Comparison of ENCODE assay signal across 13 cellular contexts in genomic region chr14:92495041-92495440, GRCh38. TPM values are rescaled to one million over a fixed set of nuclear protein-coding genes. Genes with fewer than 3 reads are reported as not detected.
A peak's percentile ranks its signal among the peaks of the same experiment; 100 is the strongest.
DNase-seq lines count a peak whose midpoint lies in the region; ATAC-seq and TF ChIP-seq lines count a peak whose summit lies in the region.
"Had no signal": no experiment of that assay in that cellular context is flagged by ENCODE, and none has a peak within 500 bp of the region (broad histone marks: within the 10 kb centered on the region; RNA-seq: fewer than 3 reads in every experiment).

No MANE protein-coding gene starts in this region.

- ATAC-seq in IMR-90 (ENCODE audit: low read depth) (peak; percentile 72), T-helper 17 cell (peak; percentile 25)

- WGBS in IMR-90 (ENCODE audit: extremely low coverage in 2 of 2, insufficient read length in 1 of 2), 2 experiments, result no CpG with 5 or more reads among the region's 7 CpGs
- WGBS in spleen, 5 donors, result 28 to 43% (median 38%) methylated on average over 7 of the region's 7 CpGs

- dilution Hi-C loops in IMR-90 (cut with HindIII; ENCODE audit: low sequenced_read_pairs, unreplicated experiment), result no loop called here

- no peak overlapping the region for H3K56ac ChIP-seq in IMR-90 (ENCODE audit: extremely low read depth, insufficient read depth, low read length)

- H3K27me3 Mint-ChIP-seq in T-helper 17 cell, result peaks cover 8% of the 10 kb centered on the region
- H3K27me3 Mint-ChIP-seq in activated CD4-positive, alpha-beta T cell treated with anti-CD3 and anti-CD28 coated beads, Interleukin-2, amount 10 ng/mL, durations not matched to agents 7 days and 5 days, result no peaks in the 10 kb centered on the region

- no peak overlapping the region for H3K4me2 ChIP-seq in IMR-90 (ENCODE audit: low read depth, low read length)

- peak overlapping the region; percentile 32; the same call in 1 of the 2 replicates for H2BK20ac ChIP-seq in IMR-90 (ENCODE audit: low read depth, low read length)

- DNase-seq in IMR-90 (peak; percentile 81), T-helper 17 cell (no peak), globus pallidus (ENCODE audit: low spot score) (peak; percentile 19), spleen (peak; percentile 68), NCI-H2196 (lab: John Stamatoyannopoulos, UW; ENCODE audit: unreplicated experiment) (no peak)
- DNase-seq in activated CD4-positive, alpha-beta T cell treated with anti-CD3 and anti-CD28 coated beads, Interleukin-2, amount 10 ng/mL, durations not matched to agents 7 days and 5 days, result no peak
- no peak for DNase-seq in activated CD4-positive, alpha-beta T cell treated with anti-CD3 and anti-CD28 coated beads, Interleukin-2, amount 50 U/mL, for 48 hours
- DNase-seq: DMS79, NCI-H1092 treated with DMSO at 0.1 percent for 48 hours, NCI-H69 had no signal

- H3K27me3 ChIP-seq in IMR-90 (ENCODE audit: control insufficient read depth, insufficient read depth, low read length) (no peaks in the 10 kb centered on the region), spleen (replicated peaks in 1 of 7) (no peaks in the 10 kb centered on the region)
- H3K27me3 ChIP-seq: ascending aorta had no signal

- in situ Hi-C loops in IMR-90 (cut with MboI; ENCODE audit: low sequenced_read_pairs), result no loop called here

- no peak overlapping the region for H2AK5ac ChIP-seq in IMR-90 (ENCODE audit: low read depth, low read length)

- H3K9me3 ChIP-seq in IMR-90 (ENCODE audit: control insufficient read depth, insufficient read depth, low read length) (no peaks in the 10 kb centered on the region), T-helper 17 cell (ENCODE audit: control insufficient read depth, low read length, poor library complexity, severe bottlenecking) (no peaks in the 10 kb centered on the region), spleen (no peaks in the 10 kb centered on the region)
- H3K9me3 ChIP-seq: ascending aorta had no signal

- TF ChIP-seq RAD21 in IMR-90 (IDR thresholded peaks at IDR 0.05; ENCODE audit: low read length), result no peak

- POLR2A ChIA-PET in IMR-90 (lab: Charles Lee; ENCODE audit: unreplicated experiment), result interaction anchor here (0.6 kb wide), 1 partner anchor 306 kb away, joined by 5 read pairs; no protein-coding TSS in a partner anchor
- POLR2A ChIA-PET in activated CD4-positive, alpha-beta T cell treated with anti-CD3 and anti-CD28 coated beads, Interleukin-2, amount 10 ng/mL, durations not matched to agents 7 days and 5 days (lab: Charles Lee), result interaction anchor here (0.7 kb wide), 1 partner anchor 552 kb away, joined by 3 read pairs; no protein-coding TSS in a partner anchor

- H3K14ac ChIP-seq in IMR-90 (replicated peaks; ENCODE audit: low read depth, low read length), result peak overlapping the region; percentile 24; the same call in 1 of the 2 replicates

- H2BK15ac ChIP-seq in IMR-90 (ENCODE audit: low read depth, low read length), result no peak overlapping the region

- peak overlapping the region; percentile 40; the same call in 1 of the 2 replicates for H3K4ac ChIP-seq in IMR-90 (ENCODE audit: low read depth, low read length)

- peak overlapping the region; percentile 5 to 26; a peak in 2 of 4 replicates for H4K8ac ChIP-seq in IMR-90 (ENCODE audit: low read depth in 2 of 2, low read length in 2 of 2)

- CTCF ChIA-PET in IMR-90 (lab: Yijun Ruan, JAX), result no interaction called here
- CTCF ChIA-PET in activated CD4-positive, alpha-beta T cell treated with anti-CD3 and anti-CD28 coated beads, Interleukin-2, amount 10 ng/mL, durations not matched to agents 7 days and 5 days (lab: Charles Lee), result interaction anchor here (0.7 kb wide), 1 partner anchor 9 kb away, joined by 4 read pairs; no protein-coding TSS in a partner anchor

- TF ChIP-seq CTCF in IMR-90 (conservative IDR thresholded peaks at IDR 0.05; ENCODE audit: low read depth, low read length), result no peak
- TF ChIP-seq CTCF in spleen (IDR thresholded peaks at IDR 0.05 in 8 of 11, conservative IDR thresholded peaks at IDR 0.05 in 3 of 11), result peak in 2 of 11 experiments; percentile 14 to 20

- H3K4me3 ChIP-seq in IMR-90 (ENCODE audit: insufficient read depth, low read depth, low read length) (no peak overlapping the region), spleen (no peak overlapping the region)
- H3K4me3 ChIP-seq: ascending aorta had no signal

- H3K4me1 ChIP-seq in IMR-90 (ENCODE audit: control insufficient read depth, insufficient read depth, low read length), result peaks cover 6% of the 10 kb centered on the region
- peaks cover 0 to 70% (median 37%) of the 10 kb centered on the region in 6 donors for H3K4me1 ChIP-seq in spleen
- H3K4me1 ChIP-seq: ascending aorta had no signal

- no peak overlapping the region for H3K27ac ChIP-seq in IMR-90 (ENCODE audit: insufficient read depth, low read length)
- H3K27ac ChIP-seq in spleen, result peak overlapping the region in 6 of 8 donors; percentile 21 to 86 (median 48)
- H3K27ac ChIP-seq: ascending aorta had no signal

- H3K4me1 Mint-ChIP-seq in T-helper 17 cell, result no peaks in the 10 kb centered on the region
- no peaks in the 10 kb centered on the region for H3K4me1 Mint-ChIP-seq in activated CD4-positive, alpha-beta T cell treated with anti-CD3 and anti-CD28 coated beads, Interleukin-2, amount 10 ng/mL, durations not matched to agents 7 days and 5 days

- H4K91ac ChIP-seq in IMR-90 (ENCODE audit: insufficient read depth, low read depth, low read length), result peak overlapping the region; percentile 0; the same call in 1 of the 2 replicates

- H3K27ac Mint-ChIP-seq in T-helper 17 cell, result no peak overlapping the region
- H3K27ac Mint-ChIP-seq in activated CD4-positive, alpha-beta T cell treated with anti-CD3 and anti-CD28 coated beads, Interleukin-2, amount 10 ng/mL, durations not matched to agents 7 days and 5 days, result no peak overlapping the region
- H3K27ac Mint-ChIP-seq: nephron; stimulated activated effector memory CD8-positive, alpha-beta T cell treated with anti-CD3 and anti-CD28 coated beads, Interleukin-12 subunit alpha, Interleukin-12 subunit beta, amount 100 ng/mL, for 72 hours had no signal

- peak overlapping the region; percentile 47 for H2BK120ac ChIP-seq in IMR-90 (ENCODE audit: low read depth, low read length)

- no peak overlapping the region for H3K9ac ChIP-seq in IMR-90 (ENCODE audit: low read depth, low read length)

- H3K4me3 Mint-ChIP-seq in T-helper 17 cell, result no peak overlapping the region
- no peak overlapping the region for H3K4me3 Mint-ChIP-seq in activated CD4-positive, alpha-beta T cell treated with anti-CD3 and anti-CD28 coated beads, Interleukin-2, amount 10 ng/mL, durations not matched to agents 7 days and 5 days
- H3K4me3 Mint-ChIP-seq: nephron; stimulated activated effector memory CD8-positive, alpha-beta T cell treated with anti-CD3 and anti-CD28 coated beads, Interleukin-12 subunit alpha, Interleukin-12 subunit beta, amount 100 ng/mL, for 72 hours had no signal

- H4K20me1 ChIP-seq in IMR-90 (ENCODE audit: insufficient read depth, low read length), result no peaks in the 10 kb centered on the region

- H3K9me3 Mint-ChIP-seq in activated CD4-positive, alpha-beta T cell treated with anti-CD3 and anti-CD28 coated beads, Interleukin-2, amount 10 ng/mL, durations not matched to agents 7 days and 5 days, result no peaks in the 10 kb centered on the region
- H3K9me3 Mint-ChIP-seq: nephron; stimulated activated effector memory CD8-positive, alpha-beta T cell treated with anti-CD3 and anti-CD28 coated beads, Interleukin-12 subunit alpha, Interleukin-12 subunit beta, amount 100 ng/mL, for 72 hours had no signal

- no peak overlapping the region for H2BK5ac ChIP-seq in IMR-90 (ENCODE audit: low read depth, low read length, poor library complexity, severe bottlenecking)

- H3K23ac ChIP-seq in IMR-90 (ENCODE audit: low read depth, low read length), result no peak overlapping the region

- H3K36me3 ChIP-seq in IMR-90 (ENCODE audit: control insufficient read depth, insufficient read depth, low read length) (no peaks in the 10 kb centered on the region), spleen (peaks cover 0 to 4% (median 0%) of the 10 kb centered on the region in 6 donors)
- H3K36me3 ChIP-seq: ascending aorta had no signal

- TF ChIP-seq POLR2A in IMR-90 (IDR thresholded peaks at IDR 0.05; ENCODE audit: low read depth, low read length) (no peak), spleen (IDR thresholded peaks at IDR 0.05) (no peak)

- intact Hi-C loops in IMR-90 (cut with micrococcal nuclease) (no loop called here), spleen (cut with DNase I; ENCODE audit: low total_unique reads) (no loop called here)

- H4K5ac ChIP-seq in IMR-90 (ENCODE audit: low read depth, low read length), result peak overlapping the region; percentile 44; the same call in 1 of the 2 replicates

- BruUV-seq in IMR-90 (replicated peaks; lab: Mats Ljungman, UMichigan), result no TSS peak

- H2AK9ac ChIP-seq in IMR-90 (replicated peaks; ENCODE audit: low read depth, low read length, poor library complexity), result no peak overlapping the region

- H3K79me1 ChIP-seq in IMR-90 (ENCODE audit: low read depth in 1 of 2, low read length in 2 of 2), result no peaks in the 10 kb centered on the region

- H2AFZ ChIP-seq in IMR-90 (replicated peaks; ENCODE audit: low read length, poor library complexity), result no peak overlapping the region

- no peaks in the 10 kb centered on the region for H3K36me3 Mint-ChIP-seq in T-helper 17 cell (ENCODE audit: low read depth)
- no peaks in the 10 kb centered on the region for H3K36me3 Mint-ChIP-seq in activated CD4-positive, alpha-beta T cell treated with anti-CD3 and anti-CD28 coated beads, Interleukin-2, amount 10 ng/mL, durations not matched to agents 7 days and 5 days (ENCODE audit: low read depth)
- H3K36me3 Mint-ChIP-seq: stimulated activated effector memory CD8-positive, alpha-beta T cell treated with anti-CD3 and anti-CD28 coated beads, Interleukin-12 subunit alpha, Interleukin-12 subunit beta, amount 100 ng/mL, for 72 hours had no signal

- peaks cover 5% of the 10 kb centered on the region for H3K9me1 ChIP-seq in IMR-90 (ENCODE audit: insufficient read depth, low read length)

- no peak overlapping the region for H3K18ac ChIP-seq in IMR-90 (ENCODE audit: low read depth, low read length)

TF ChIP-seq in IMR-90, 13 proteins besides CTCF, POLR2A, EP300 and RAD21:
- no peak for TF ChIP-seq MAZ (IDR thresholded peaks at IDR 0.05; ENCODE audit: borderline replicate concordance, low read depth, low read length)
- TF ChIP-seq CEBPB (IDR thresholded peaks at IDR 0.05; ENCODE audit: low read depth, low read length), result peak; percentile 44; the same call in 1 of the 2 replicates

RNA-seq across cellular contexts. Expression of gene RIN3, which starts 18.5 kb away (rescaled TPM):
- total RNA-seq in IMR-90 (2012; rRNA removed) (2.2 and 2.5 TPM in 2 replicates), T-helper 17 cell (10 to 100 TPM; 49.3 to 70.0 TPM), spleen (100 to 1,000 TPM in 2 of 7 donors, 10 to 100 TPM in 5; 65.4 to 117 (median 95.4) TPM)
- polyA plus RNA-seq in IMR-90 (2012; rRNA removed) (11.1 and 11.6 TPM in 2 replicates), spleen (10 to 100 TPM; 17.2 to 28.8 (median 22.9) TPM)
- polyA plus RNA-seq in IMR-90 (2012; cell fraction: cytosol; rRNA removed), result 8.9 and 13.9 TPM in 2 replicates
- polyA plus RNA-seq in IMR-90 (2012; cell fraction: nucleus; rRNA removed; ENCODE audit: low replicate concordance), result 10.8 and 19.9 TPM in 2 replicates
- total RNA-seq in activated CD4-positive, alpha-beta T cell treated with anti-CD3 and anti-CD28 coated beads, Interleukin-2, amount 10 ng/mL, durations not matched to agents 7 days and 5 days, result 10 to 100 TPM; 52.6 to 56.8 TPM

Comparison
In these comparisons a context has a peak if more than half of its experiments do, and no peak if none do; other contexts are left out.
1. DNase-seq: peak in IMR-90 (single experiment), globus pallidus (single experiment) and spleen (single experiment); none in T-helper 17 cell (0 of 3), activated CD4-positive, alpha-beta T cell treated with anti-CD3 and anti-CD28 coated beads, Interleukin-2, amount 10 ng/mL, durations not matched to agents 7 days and 5 days (single experiment), activated CD4-positive, alpha-beta T cell treated with anti-CD3 and anti-CD28 coated beads, Interleukin-2, amount 50 U/mL, for 48 hours (0 of 2) and NCI-H2196 (single experiment).
2. RNA of gene RIN3, which starts 18.5 kb away (total RNA-seq): 65.4 to 117 TPM in spleen, 49.3 to 70.0 TPM in T-helper 17 cell and 52.6 to 56.8 TPM in activated CD4-positive, alpha-beta T cell treated with anti-CD3 and anti-CD28 coated beads, Interleukin-2, amount 10 ng/mL, durations not matched to agents 7 days and 5 days; 2.2 to 2.5 TPM in IMR-90; every median in the first group is over 10 times any median in the second.